8 cellular contexts compared by ENCODE assay signal in the genomic region with DNA sequence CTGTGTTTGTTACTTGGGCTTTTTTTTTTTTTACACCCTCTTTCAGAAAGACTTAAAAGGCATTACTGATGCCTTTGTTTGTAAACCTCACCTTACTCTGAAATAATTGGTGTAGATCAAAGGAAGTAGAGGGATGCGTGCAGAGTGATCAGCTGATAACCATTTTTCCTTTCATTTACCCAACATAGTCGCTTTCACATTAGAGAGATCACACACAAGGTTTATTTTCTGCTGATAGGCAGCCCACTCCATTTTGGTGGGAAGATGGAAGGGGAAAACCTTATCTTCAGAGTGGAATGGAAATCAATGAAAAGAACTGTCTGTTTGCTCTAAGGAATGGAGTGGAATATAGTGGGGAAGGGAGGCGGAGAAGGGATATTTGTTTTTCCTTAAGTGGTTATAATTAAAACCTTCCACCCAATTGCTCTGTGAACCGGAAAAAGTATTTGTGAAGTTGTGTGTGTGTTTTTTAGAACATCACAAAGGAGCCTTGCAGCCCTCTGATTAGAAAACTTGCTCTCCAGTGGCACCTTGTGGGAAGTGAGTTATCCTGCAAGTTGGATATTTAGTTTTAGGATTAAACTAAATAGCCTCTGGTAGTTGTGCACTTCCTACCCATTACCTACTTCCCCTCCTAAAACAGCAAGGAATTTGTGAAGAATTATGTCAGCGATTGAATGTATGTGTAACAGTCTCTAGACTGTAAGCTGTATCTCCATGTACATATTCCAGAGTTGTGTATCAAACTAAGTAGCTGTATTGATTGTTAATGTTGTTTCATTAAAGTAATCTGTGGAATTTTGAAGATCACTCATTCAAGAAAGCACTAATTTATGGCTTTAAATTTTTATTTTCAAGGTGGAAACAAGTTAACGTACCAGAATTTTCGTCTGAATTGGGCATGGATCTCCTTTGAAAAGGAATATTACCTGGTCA.
A peak's percentile ranks its signal among the peaks of the same experiment; 100 is the strongest.
DNase-seq lines count a peak whose midpoint lies in the region; ATAC-seq, FAIRE-seq and TF ChIP-seq lines count a peak whose summit lies in the region.

No MANE protein-coding gene starts in this region.

- H3K27me3 Mint-ChIP-seq in activated T-helper 2 cell treated with anti-CD3 and anti-CD28 coated beads, Interferon-gamma antibody, Interleukin-2, Interleukin-4, amounts not matched to agents 10 μg/mL and 5 μg/mL and 100 μg/mL, durations not matched to agents 14 hours and 24 hours and 36 hours (ENCODE audit: low read depth): no peaks in the 10 kb centered on the region

- FAIRE-seq in endometrium (lab: Jason Lieb, UNC): peak; percentile 12

- H3K4me1 Mint-ChIP-seq in activated T-helper 2 cell treated with anti-CD3 and anti-CD28 coated beads, Interferon-gamma antibody, Interleukin-2, Interleukin-4, amounts not matched to agents 10 μg/mL and 5 μg/mL and 100 μg/mL, durations not matched to agents 14 hours and 24 hours and 36 hours (ENCODE audit: low read depth): no peaks in the 10 kb centered on the region

- DNase-seq in GM23248: peak; percentile 66
- DNase-seq in NCI-H774 (lab: John Stamatoyannopoulos, UW): peak; percentile 45
- no peak for DNase-seq in activated T-cell treated with anti-CD3 and anti-CD28 coated beads, Interleukin-2, amount 50 U/mL, for 48 hours
- DNase-seq in activated T-helper 2 cell treated with anti-CD3 and anti-CD28 coated beads, Interferon-gamma antibody, Interleukin-2, Interleukin-4, amounts not matched to agents 10 μg/mL and 5 μg/mL and 100 μg/mL, durations not matched to agents 14 hours and 24 hours and 36 hours (ENCODE audit: low spot score): no peak

- TF ChIP-seq CTCF in C4-2B (conservative IDR thresholded peaks at IDR 0.05) (peak; percentile 74), neural cell (IDR thresholded peaks at IDR 0.05; ENCODE audit: poor library complexity, severe bottlenecking) (peak; percentile 79)

- no peak overlapping the region for H2AFZ ChIP-seq in GM23248
- no peak overlapping the region for H2AFZ ChIP-seq in neural cell (ENCODE audit: low read depth, low read length)

- no peak for ATAC-seq in GM21360 (IDR thresholded peaks at IDR 0.05; ENCODE audit: unreplicated experiment)

- H3K4me3 Mint-ChIP-seq in activated T-helper 2 cell treated with anti-CD3 and anti-CD28 coated beads, Interferon-gamma antibody, Interleukin-2, Interleukin-4, amounts not matched to agents 10 μg/mL and 5 μg/mL and 100 μg/mL, durations not matched to agents 14 hours and 24 hours and 36 hours (ENCODE audit: low read depth): no peak overlapping the region

- H3K9me3 ChIP-seq in GM23248 (ENCODE audit: low read depth): no peaks in the 10 kb centered on the region
- H3K9me3 ChIP-seq in neural cell (ENCODE audit: low read length): no peaks in the 10 kb centered on the region

- no peaks in the 10 kb centered on the region for H3F3A ChIP-seq in GM23248 (ENCODE audit: insufficient read depth)
- no peaks in the 10 kb centered on the region for H3F3A ChIP-seq in neural cell (ENCODE audit: insufficient read depth, low read length, poor library complexity, severe bottlenecking)

- intact Hi-C loops in activated T-helper 2 cell treated with anti-CD3 and anti-CD28 coated beads, Interferon-gamma antibody, Interleukin-2, Interleukin-4, amounts not matched to agents 10 μg/mL and 5 μg/mL and 100 μg/mL, durations not matched to agents 14 hours and 24 hours and 36 hours (cut with micrococcal nuclease): no loop called here

- no peak overlapping the region for H3K9ac ChIP-seq in GM23248
- H3K9ac ChIP-seq in neural cell (ENCODE audit: low read length): no peak overlapping the region

- H4K20me1 ChIP-seq in GM23248 (ENCODE audit: insufficient read depth) (no peaks in the 10 kb centered on the region), neural cell (ENCODE audit: insufficient read depth) (no peaks in the 10 kb centered on the region)

- H3K4me3 ChIP-seq in GM23248 (no peak overlapping the region), neural cell (ENCODE audit: low read length) (no peak overlapping the region)

- no peaks in the 10 kb centered on the region for H3K4me1 ChIP-seq in GM23248 (ENCODE audit: insufficient read depth)

- H3K27ac Mint-ChIP-seq in activated T-helper 2 cell treated with anti-CD3 and anti-CD28 coated beads, Interferon-gamma antibody, Interleukin-2, Interleukin-4, amounts not matched to agents 10 μg/mL and 5 μg/mL and 100 μg/mL, durations not matched to agents 14 hours and 24 hours and 36 hours: no peak overlapping the region

- WGBS in GM23248 (ENCODE audit: low coverage in 1 of 2, low lambda C conversion rate in 2 of 2, missing lambda C conversion rate in 2 of 2), 2 experiments: 12% methylated on average over 7 of the region's 7 CpGs

- H3K4me2 ChIP-seq in GM23248 (ENCODE audit: unreplicated experiment) (no peak overlapping the region), neural cell (ENCODE audit: low read length) (no peak overlapping the region)

- H3K27ac ChIP-seq in C4-2B: no peak overlapping the region
- H3K27ac ChIP-seq in GM23248: no peak overlapping the region
- H3K27ac ChIP-seq in neural cell (ENCODE audit: low read length): no peak overlapping the region

- no peaks in the 10 kb centered on the region for H3K9me2 ChIP-seq in GM23248 (ENCODE audit: insufficient read depth)
- no peaks in the 10 kb centered on the region for H3K9me2 ChIP-seq in neural cell (ENCODE audit: insufficient read depth, low read length)

- no peaks in the 10 kb centered on the region for H3K79me2 ChIP-seq in GM23248 (ENCODE audit: insufficient read depth)
- no peaks in the 10 kb centered on the region for H3K79me2 ChIP-seq in neural cell (replicated peaks; ENCODE audit: insufficient read depth, low read length)

- in situ Hi-C loops in GM23248 (cut with MboI): loop anchor here (25.0 kb wide), 1 partner anchor 1126 kb away; no protein-coding TSS in a partner anchor

- H3K36me3 Mint-ChIP-seq in activated T-helper 2 cell treated with anti-CD3 and anti-CD28 coated beads, Interferon-gamma antibody, Interleukin-2, Interleukin-4, amounts not matched to agents 10 μg/mL and 5 μg/mL and 100 μg/mL, durations not matched to agents 14 hours and 24 hours and 36 hours (ENCODE audit: low read depth): no peaks in the 10 kb centered on the region

- H3K36me3 ChIP-seq in GM23248 (ENCODE audit: low read depth): no peaks in the 10 kb centered on the region
- H3K36me3 ChIP-seq in neural cell (ENCODE audit: insufficient read depth, low read length): no peaks in the 10 kb centered on the region

- peak; percentile 81 for TF ChIP-seq RAD21 in neural cell (conservative IDR thresholded peaks at IDR 0.05)

- no peak for TF ChIP-seq EP300 in neural cell (conservative IDR thresholded peaks at IDR 0.05; ENCODE audit: poor library complexity, severe bottlenecking)

- no peaks in the 10 kb centered on the region for H3K9me3 Mint-ChIP-seq in activated T-helper 2 cell treated with anti-CD3 and anti-CD28 coated beads, Interferon-gamma antibody, Interleukin-2, Interleukin-4, amounts not matched to agents 10 μg/mL and 5 μg/mL and 100 μg/mL, durations not matched to agents 14 hours and 24 hours and 36 hours

- peaks cover 16% of the 10 kb centered on the region for H3K27me3 ChIP-seq in GM23248 (replicated peaks; ENCODE audit: insufficient read depth)
- no peaks in the 10 kb centered on the region for H3K27me3 ChIP-seq in neural cell (ENCODE audit: insufficient read depth, low read depth, low read length)

TF ChIP-seq in neural cell, 6 proteins besides CTCF, POLR2A, EP300 and RAD21:
- no peak for TF ChIP-seq EZH2 (IDR thresholded peaks at IDR 0.05; ENCODE audit: borderline replicate concordance, insufficient read depth, low read length, poor library complexity, severe bottlenecking)
- TF ChIP-seq SMC3 (conservative IDR thresholded peaks at IDR 0.05; ENCODE audit: poor library complexity): peak; percentile 89
- TF ChIP-seq TAF1 (IDR thresholded peaks at IDR 0.05; ENCODE audit: low read depth): no peak
- TF ChIP-seq POLR2AphosphoS5 (IDR thresholded peaks at IDR 0.05): no peak
TF ChIP-seq in neural cell: peak in this region for 1.

Comparison
In these comparisons a context has a peak if more than half of its experiments do, and no peak if none do; other contexts are left out.
1. DNase-seq: peak in GM23248 (single experiment) and NCI-H774 (single experiment); none in activated T-cell treated with anti-CD3 and anti-CD28 coated beads, Interleukin-2, amount 50 U/mL, for 48 hours (0 of 2) and activated T-helper 2 cell treated with anti-CD3 and anti-CD28 coated beads, Interferon-gamma antibody, Interleukin-2, Interleukin-4, amounts not matched to agents 10 μg/mL and 5 μg/mL and 100 μg/mL, durations not matched to agents 14 hours and 24 hours and 36 hours (single experiment).